ENCODE assay signal across 8 cellular contexts in genomic region chr14:73744175-73744867, GRCh38. TPM values are rescaled to one million over a fixed set of nuclear protein-coding genes. Genes with fewer than 3 reads are reported as not detected.
A peak's percentile ranks its signal among the peaks of the same experiment; 100 is the strongest.
DNase-seq lines count a peak whose midpoint lies in the region; ATAC-seq and TF ChIP-seq lines count a peak whose summit lies in the region.

No MANE protein-coding gene starts in this region.

- H3K4me1 Mint-ChIP-seq in activated T-helper 17 cell treated with anti-CD3 and anti-CD28 coated beads, Interleukin-2, amount 50 U/mL, for 72 hours = peaks cover 71% of the 10 kb centered on the region

- H3K4me3 ChIP-seq in HL-60 (replicated peaks; ENCODE audit: insufficient read depth, low read length) = no peak overlapping the region
- H3K4me3 ChIP-seq in left lung = no peak overlapping the region
- H3K4me3 ChIP-seq in stomach smooth muscle (ENCODE audit: low read length in 2 of 2) = peak overlapping the region in 1 of 2 donors; percentile 44

- peaks cover 57% of the 10 kb centered on the region for H3K36me3 Mint-ChIP-seq in activated T-helper 17 cell treated with anti-CD3 and anti-CD28 coated beads, Interleukin-2, amount 50 U/mL, for 72 hours (ENCODE audit: low read depth)

- H3K27ac Mint-ChIP-seq in activated T-helper 17 cell treated with anti-CD3 and anti-CD28 coated beads, Interleukin-2, amount 50 U/mL, for 72 hours = peak overlapping the region; percentile 84

- no peaks in the 10 kb centered on the region for H3K9me3 Mint-ChIP-seq in activated T-helper 17 cell treated with anti-CD3 and anti-CD28 coated beads, Interleukin-2, amount 50 U/mL, for 72 hours

- no peaks in the 10 kb centered on the region for H3K27me3 ChIP-seq in HL-60 (ENCODE audit: insufficient read depth, poor library complexity, severe bottlenecking)
- H3K27me3 ChIP-seq in left lung = no peaks in the 10 kb centered on the region
- no peaks in the 10 kb centered on the region for H3K27me3 ChIP-seq in stomach smooth muscle (ENCODE audit: control insufficient read depth in 1 of 2, insufficient read depth in 2 of 2, low read length in 2 of 2)

- H3K36me3 ChIP-seq in left lung (peaks cover 0 to 7% of the 10 kb centered on the region in 2 donors), stomach smooth muscle (ENCODE audit: control insufficient read depth in 2 of 2, insufficient read depth in 2 of 2, low read length in 2 of 2) (peaks cover 2 to 6% of the 10 kb centered on the region in 2 donors)

- peak overlapping the region; percentile 90 for H3K4me3 Mint-ChIP-seq in activated T-helper 17 cell treated with anti-CD3 and anti-CD28 coated beads, Interleukin-2, amount 50 U/mL, for 72 hours

- DNase-seq in HL-60 (ENCODE audit: low read depth in 1 of 2, low spot score in 1 of 2) = no peak
- DNase-seq in left lung = no peak
- DNase-seq in MV-4-11 (lab: John Stamatoyannopoulos, UW) = no peak

- H3K9me3 ChIP-seq in left lung = no peaks in the 10 kb centered on the region
- H3K9me3 ChIP-seq in stomach smooth muscle (ENCODE audit: control insufficient read depth in 2 of 2, low read length in 2 of 2) = no peaks in the 10 kb centered on the region

- intact Hi-C loops in left lung (cut with DNase I) = no loop called here

- H3K9ac ChIP-seq in stomach smooth muscle (ENCODE audit: low read length in 2 of 2) = peak overlapping the region; percentile 13 to 23

- ATAC-seq in activated T-helper 17 cell treated with anti-CD3 and anti-CD28 coated beads, Interleukin-2, amount 50 U/mL, for 72 hours (replicated peaks) = no peak
- ATAC-seq in left lung = no peak
- no peak for ATAC-seq in HG03175 (IDR thresholded peaks at IDR 0.05; ENCODE audit: unreplicated experiment)
- ATAC-seq in GM18498 (IDR thresholded peaks at IDR 0.05; ENCODE audit: unreplicated experiment) = no peak
- no peak for ATAC-seq in HG02970 (IDR thresholded peaks at IDR 0.05; ENCODE audit: low FRiP score, unreplicated experiment)

- H3K27me3 Mint-ChIP-seq in activated T-helper 17 cell treated with anti-CD3 and anti-CD28 coated beads, Interleukin-2, amount 50 U/mL, for 72 hours = no peaks in the 10 kb centered on the region

- TF ChIP-seq CTCF in HL-60 (IDR thresholded peaks at IDR 0.05; ENCODE audit: insufficient read depth, low read length) (no peak), left lung (IDR thresholded peaks at IDR 0.05) (no peak)

- peaks cover 80 to 100% of the 10 kb centered on the region in 2 donors for H3K4me1 ChIP-seq in left lung
- peaks cover 95% of the 10 kb centered on the region for H3K4me1 ChIP-seq in stomach smooth muscle (ENCODE audit: control insufficient read depth, insufficient read depth, low read length)

- H3K27ac ChIP-seq in HL-60 (replicated peaks) (peak overlapping the region; percentile 90), left lung (peak overlapping the region; percentile 69 to 82), stomach smooth muscle (ENCODE audit: low read length) (peak overlapping the region; percentile 85)

RNA-seq across cellular contexts. Expression of gene PNMA1, which starts 30.1 kb away (rescaled TPM):
- 10 to 100 TPM; 37.3 to 41.2 TPM for total RNA-seq in activated T-helper 17 cell treated with anti-CD3 and anti-CD28 coated beads, Interleukin-2, amount 50 U/mL, for 72 hours
- 10 to 100 TPM; 30.8 to 32.4 TPM for total RNA-seq in left lung
